Comparison of ENCODE assay signal across 8 cellular contexts in genomic region chr5:75338408-75338807, GRCh38. TPM values are rescaled to one million over a fixed set of nuclear protein-coding genes. Genes with fewer than 3 reads are reported as not detected.
DNase-seq lines count a peak whose midpoint lies in the region; ATAC-seq and TF ChIP-seq lines count a peak whose summit lies in the region.

No MANE protein-coding gene starts in this region.

- DNase-seq in GM23248 (no peak), RWPE2 (ENCODE audit: low spot score) (no peak), foreskin keratinocyte (no peak), cerebellar nuclear complex (lab: John Stamatoyannopoulos, UW) (no peak), T-helper 9 cell (no peak)

- H3K9me2 ChIP-seq in GM23248 (ENCODE audit: insufficient read depth): no peaks in the 10 kb centered on the region

- 65 to 67% methylated on average over 2 of the region's 2 CpGs for WGBS in GM23248 (ENCODE audit: low coverage in 1 of 2, low lambda C conversion rate in 2 of 2, missing lambda C conversion rate in 2 of 2), 2 experiments

- ATAC-seq in RWPE2 (ENCODE audit: low read depth) (no peak), foreskin keratinocyte (no peak), GM19351 (IDR thresholded peaks at IDR 0.05; ENCODE audit: unreplicated experiment) (no peak), HG03039 (IDR thresholded peaks at IDR 0.05; ENCODE audit: unreplicated experiment) (no peak)

- peaks cover 62% of the 10 kb centered on the region for H3K79me2 ChIP-seq in GM23248 (ENCODE audit: insufficient read depth)

- no peaks in the 10 kb centered on the region for H3K27me3 ChIP-seq in GM23248 (replicated peaks; ENCODE audit: insufficient read depth)
- no peaks in the 10 kb centered on the region for H3K27me3 ChIP-seq in RWPE2 (ENCODE audit: insufficient read depth, poor library complexity, severe bottlenecking)
- H3K27me3 ChIP-seq in foreskin keratinocyte: no peaks in the 10 kb centered on the region
- no peaks in the 10 kb centered on the region for H3K27me3 ChIP-seq in skeletal muscle satellite cell (ENCODE audit: control insufficient read depth, insufficient read depth, low read length)

- H3K9me3 ChIP-seq in GM23248 (ENCODE audit: low read depth) (no peaks in the 10 kb centered on the region), RWPE2 (ENCODE audit: severe bottlenecking) (no peaks in the 10 kb centered on the region), skeletal muscle satellite cell (replicated peaks; ENCODE audit: low read length) (no peaks in the 10 kb centered on the region)

- H2AFZ ChIP-seq in GM23248: peak overlapping the region; percentile 84

- H3K4me1 ChIP-seq in GM23248 (ENCODE audit: insufficient read depth) (peaks cover 41% of the 10 kb centered on the region), RWPE2 (ENCODE audit: insufficient read depth, poor library complexity, severe bottlenecking) (peaks cover 38% of the 10 kb centered on the region), foreskin keratinocyte (peaks cover 37% of the 10 kb centered on the region), skeletal muscle satellite cell (ENCODE audit: control insufficient read depth, insufficient read depth, low read length) (peaks cover 41% of the 10 kb centered on the region)

- H4K20me1 ChIP-seq in GM23248 (ENCODE audit: insufficient read depth): peaks cover 5% of the 10 kb centered on the region; the same call in 1 of the 2 replicates

- TF ChIP-seq CTCF in RWPE2 (IDR thresholded peaks at IDR 0.05; ENCODE audit: poor library complexity, severe bottlenecking): no peak
- no peak for TF ChIP-seq CTCF in foreskin keratinocyte (conservative IDR thresholded peaks at IDR 0.05)

- H3K4me2 ChIP-seq in GM23248 (ENCODE audit: unreplicated experiment): peak overlapping the region; percentile 89
- H3K4me2 ChIP-seq in skeletal muscle satellite cell (ENCODE audit: low read length): peak overlapping the region; percentile 92

- in situ Hi-C loops in GM23248 (cut with MboI): no loop called here

- peak overlapping the region; percentile 78; the same call in 1 of the 2 replicates for H3K27ac ChIP-seq in GM23248
- H3K27ac ChIP-seq in RWPE2 (ENCODE audit: poor library complexity, severe bottlenecking): peak overlapping the region; percentile 86
- H3K27ac ChIP-seq in foreskin keratinocyte: peak overlapping the region; percentile 70

- H3K9ac ChIP-seq in GM23248 (peak overlapping the region; percentile 93), skeletal muscle satellite cell (ENCODE audit: low read depth, low read length) (peak overlapping the region; percentile 95)

- peak overlapping the region; percentile 85 for H3K4me3 ChIP-seq in GM23248
- H3K4me3 ChIP-seq in RWPE2 (ENCODE audit: severe bottlenecking): peak overlapping the region; percentile 89
- H3K4me3 ChIP-seq in skeletal muscle satellite cell (ENCODE audit: low read length): peak overlapping the region; percentile 81

- H3K36me3 ChIP-seq in GM23248 (ENCODE audit: low read depth) (no peaks in the 10 kb centered on the region), RWPE2 (ENCODE audit: low read depth) (peaks cover 49% of the 10 kb centered on the region), skeletal muscle satellite cell (ENCODE audit: insufficient read depth, low read length) (no peaks in the 10 kb centered on the region)

- peaks cover 7% of the 10 kb centered on the region for H3F3A ChIP-seq in GM23248 (ENCODE audit: insufficient read depth)

RNA-seq across cellular contexts. Expression of gene HMGCR, which starts 1.4 kb away (rescaled TPM):
- 18.1 and 34.0 TPM in 2 replicates for total RNA-seq in GM23248 (2014; rRNA removed; shearing (Covaris generic))
- polyA plus RNA-seq in GM23248 (2016; fragmentation: Nextera tagmentation; extraction: Ambion mirVana) (14.4 and 17.3 TPM in 2 replicates), foreskin keratinocyte (34.6 and 53.3 TPM in 2 replicates)
- total RNA-seq in foreskin keratinocyte: 169 and 193 TPM in 2 replicates
- 42.6 and 75.5 TPM in 2 replicates for total RNA-seq in skeletal muscle satellite cell (2012; rRNA removed)
